In the genomic region with DNA sequence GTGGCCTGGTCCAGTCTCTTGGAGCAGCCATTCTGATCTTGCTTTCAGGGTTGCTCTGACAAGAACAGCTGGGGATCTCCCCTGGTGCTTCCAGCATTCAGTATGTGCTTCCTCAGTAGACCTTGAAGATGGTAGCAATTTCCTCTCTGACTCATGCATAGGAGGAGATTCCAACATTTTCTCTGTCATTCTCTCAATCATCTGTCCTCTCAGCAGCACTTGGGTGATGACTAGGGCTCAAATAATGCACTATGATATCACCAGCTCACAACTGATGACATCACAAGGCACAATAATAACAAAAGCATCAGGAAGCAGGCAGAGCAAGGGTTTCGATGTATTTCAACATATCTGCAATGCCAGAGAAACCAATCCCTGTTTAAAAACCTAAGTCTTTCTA, we compare ENCODE assay signal across 8 cellular contexts. TPM values are rescaled to one million over a fixed set of nuclear protein-coding genes. Genes with fewer than 3 reads are reported as not detected.
DNase-seq lines count a peak whose midpoint lies in the region; ATAC-seq and TF ChIP-seq lines count a peak whose summit lies in the region.

No MANE protein-coding gene starts in this region.

- H3K27ac ChIP-seq in suprapubic skin, result no peak overlapping the region

- H3K27ac Mint-ChIP-seq in activated naive CD4-positive, alpha-beta T cell treated with anti-CD3 and anti-CD28 coated beads for 36 hours, result no peak overlapping the region
- peak overlapping the region; percentile 56 for H3K27ac Mint-ChIP-seq in stimulated activated naive CD8-positive, alpha-beta T cell treated with anti-CD3 and anti-CD28 coated beads, Interleukin-15, Interleukin-2, amounts not matched to agents 100 ng/mL and 50 ng/mL, for 24 hours

- H3K4me3 Mint-ChIP-seq in activated naive CD4-positive, alpha-beta T cell treated with anti-CD3 and anti-CD28 coated beads for 36 hours, result no peak overlapping the region
- no peak overlapping the region for H3K4me3 Mint-ChIP-seq in stimulated activated naive CD8-positive, alpha-beta T cell treated with anti-CD3 and anti-CD28 coated beads, Interleukin-15, Interleukin-2, amounts not matched to agents 100 ng/mL and 50 ng/mL, for 24 hours

- no peak for TF ChIP-seq POLR2A in suprapubic skin (IDR thresholded peaks at IDR 0.05)

- intact Hi-C loops in activated naive CD4-positive, alpha-beta T cell treated with anti-CD3 and anti-CD28 coated beads for 36 hours (cut with micrococcal nuclease), result loop anchor here (1.0 kb wide), 7 partner anchors 12 to 322 kb away; no protein-coding TSS in a partner anchor

- WGBS in suprapubic skin, result 77% methylated on average over 1 of the region's 1 CpG

- H3K4me3 ChIP-seq in cardiac fibroblast (replicated peaks in 1 of 2; ENCODE audit: low read depth in 2 of 2, low read length in 2 of 2) (no peak overlapping the region), suprapubic skin (no peak overlapping the region)

- no peaks in the 10 kb centered on the region for H3K4me1 ChIP-seq in suprapubic skin

- H3K4me1 Mint-ChIP-seq in activated naive CD4-positive, alpha-beta T cell treated with anti-CD3 and anti-CD28 coated beads for 36 hours (ENCODE audit: low read depth), result peaks cover 17% of the 10 kb centered on the region
- peaks cover 18% of the 10 kb centered on the region for H3K4me1 Mint-ChIP-seq in stimulated activated naive CD8-positive, alpha-beta T cell treated with anti-CD3 and anti-CD28 coated beads, Interleukin-15, Interleukin-2, amounts not matched to agents 100 ng/mL and 50 ng/mL, for 24 hours (ENCODE audit: low read depth)

- peak; percentile 44 for ATAC-seq in HG03460 (IDR thresholded peaks at IDR 0.05; ENCODE audit: unreplicated experiment)

- no peaks in the 10 kb centered on the region for H3K27me3 Mint-ChIP-seq in activated naive CD4-positive, alpha-beta T cell treated with anti-CD3 and anti-CD28 coated beads for 36 hours (ENCODE audit: low read depth)
- H3K27me3 Mint-ChIP-seq in stimulated activated naive CD8-positive, alpha-beta T cell treated with anti-CD3 and anti-CD28 coated beads, Interleukin-15, Interleukin-2, amounts not matched to agents 100 ng/mL and 50 ng/mL, for 24 hours, result no peaks in the 10 kb centered on the region

- H3K9me3 ChIP-seq in suprapubic skin, result no peaks in the 10 kb centered on the region

- TF ChIP-seq EP300 in suprapubic skin (IDR thresholded peaks at IDR 0.05), result no peak

- H3K36me3 ChIP-seq in suprapubic skin, result no peaks in the 10 kb centered on the region

- peaks cover 5% of the 10 kb centered on the region for H3K36me3 Mint-ChIP-seq in activated naive CD4-positive, alpha-beta T cell treated with anti-CD3 and anti-CD28 coated beads for 36 hours (ENCODE audit: low read depth)
- H3K36me3 Mint-ChIP-seq in stimulated activated naive CD8-positive, alpha-beta T cell treated with anti-CD3 and anti-CD28 coated beads, Interleukin-15, Interleukin-2, amounts not matched to agents 100 ng/mL and 50 ng/mL, for 24 hours (ENCODE audit: low read depth), result no peaks in the 10 kb centered on the region

- no peaks in the 10 kb centered on the region for H3K27me3 ChIP-seq in suprapubic skin

- peaks cover 10% of the 10 kb centered on the region for H3K9me3 Mint-ChIP-seq in activated naive CD4-positive, alpha-beta T cell treated with anti-CD3 and anti-CD28 coated beads for 36 hours
- H3K9me3 Mint-ChIP-seq in stimulated activated naive CD8-positive, alpha-beta T cell treated with anti-CD3 and anti-CD28 coated beads, Interleukin-15, Interleukin-2, amounts not matched to agents 100 ng/mL and 50 ng/mL, for 24 hours, result peaks cover 11% of the 10 kb centered on the region

- CTCF ChIA-PET in activated naive CD4-positive, alpha-beta T cell treated with anti-CD3 and anti-CD28 coated beads for 36 hours (lab: Charles Lee), result interaction anchor here (1.0 to 1.6 kb wide), 4 partner anchors 11 to 327 kb away, joined by 3 to 5 read pairs (median 4); no protein-coding TSS in a partner anchor

- peak; percentile 69 for DNase-seq in activated naive CD4-positive, alpha-beta T cell treated with anti-CD3 and anti-CD28 coated beads for 36 hours
- no peak for DNase-seq in activated naive CD4-positive, alpha-beta T cell treated with Interleukin-2 at 50 U/mL for 16 hours
- peak; percentile 82 to 98 for DNase-seq in cardiac fibroblast (ENCODE audit: low read depth in 2 of 2)
- DNase-seq in NCI-H2029 (lab: John Stamatoyannopoulos, UW), result no peak
- no peak for DNase-seq in suprapubic skin (ENCODE audit: low spot score in 2 of 2)
- no peak for DNase-seq in activated CD4-positive, alpha-beta T cell treated with anti-CD3 and anti-CD28 coated beads, Interleukin-2, amount 50 U/mL, for 1 hour

- no peak for TF ChIP-seq CTCF in cardiac fibroblast (IDR thresholded peaks at IDR 0.05; ENCODE audit: low read depth, low read length)
- no peak for TF ChIP-seq CTCF in suprapubic skin (IDR thresholded peaks at IDR 0.05)

RNA-seq across cellular contexts. Expression of gene NFKBIZ, which starts 52.7 kb away (rescaled TPM):
- 10 to 100 TPM; 79.3 to 85.0 TPM for total RNA-seq in activated naive CD4-positive, alpha-beta T cell treated with anti-CD3 and anti-CD28 coated beads for 36 hours
- 100 to 1,000 TPM; 142 to 311 (median 159) TPM for total RNA-seq in suprapubic skin

Comparison
In these comparisons a context has a peak if more than half of its experiments do, and no peak if none do; other contexts are left out.
1. DNase-seq: peak in activated naive CD4-positive, alpha-beta T cell treated with anti-CD3 and anti-CD28 coated beads for 36 hours (single experiment) and cardiac fibroblast (2 of 2); none in activated naive CD4-positive, alpha-beta T cell treated with Interleukin-2 at 50 U/mL for 16 hours (single experiment), NCI-H2029 (single experiment), suprapubic skin (0 of 2) and activated CD4-positive, alpha-beta T cell treated with anti-CD3 and anti-CD28 coated beads, Interleukin-2, amount 50 U/mL, for 1 hour (single experiment).